16 cellular contexts compared by ENCODE assay signal in genomic region chr6:142361765-142362540, GRCh38.
DNase-seq lines count a peak whose midpoint lies in the region; ATAC-seq, FAIRE-seq and TF ChIP-seq lines count a peak whose summit lies in the region.
"Had no signal": no experiment of that assay in that cellular context is flagged by ENCODE, and none has a peak within 500 bp of the region (broad histone marks: within the 10 kb centered on the region; RNA-seq: fewer than 3 reads in every experiment).

No MANE protein-coding gene starts in this region.

- no peaks in the 10 kb centered on the region for H3K36me3 ChIP-seq in breast epithelium
- no peaks in the 10 kb centered on the region for H3K36me3 ChIP-seq in keratinocyte (ENCODE audit: control insufficient read depth in 2 of 2, extremely low read depth in 1 of 2, insufficient read depth in 2 of 2, low read length in 2 of 2)
- H3K36me3 ChIP-seq: lower lobe of right lung, neutrophil, transverse colon had no signal

- no peaks in the 10 kb centered on the region for H3K9me3 ChIP-seq in breast epithelium
- no peaks in the 10 kb centered on the region for H3K9me3 ChIP-seq in keratinocyte (ENCODE audit: control insufficient read depth, low read depth, low read length)
- H3K9me3 ChIP-seq: lower lobe of right lung, neutrophil, transverse colon had no signal

- no peaks in the 10 kb centered on the region for H3K36me3 Mint-ChIP-seq in MCF 10A (ENCODE audit: insufficient read depth, unreplicated experiment)

- H3K79me2 ChIP-seq in keratinocyte (ENCODE audit: control insufficient read depth, insufficient read depth, low read length) = no peaks in the 10 kb centered on the region

- no peak overlapping the region for H3K27ac ChIP-seq in breast epithelium
- H3K27ac ChIP-seq in keratinocyte (ENCODE audit: control insufficient read depth, insufficient read depth, low read length) = no peak overlapping the region
- H3K27ac ChIP-seq: lower lobe of right lung, neutrophil, transverse colon had no signal

- H3K27me3 ChIP-seq in breast epithelium (no peaks in the 10 kb centered on the region), keratinocyte (ENCODE audit: control insufficient read depth, extremely low read depth, insufficient read depth, low read length) (no peaks in the 10 kb centered on the region)
- H3K27me3 ChIP-seq: neutrophil, transverse colon had no signal

- H2AFZ ChIP-seq in keratinocyte (ENCODE audit: control insufficient read depth, low read length) = no peak overlapping the region

- no peak for TF ChIP-seq POLR2A in breast epithelium (IDR thresholded peaks at IDR 0.05)

- ATAC-seq in GM21360 (IDR thresholded peaks at IDR 0.05; ENCODE audit: unreplicated experiment) = no peak
- ATAC-seq: lower lobe of right lung had no signal

- no peaks in the 10 kb centered on the region for H3K9me3 Mint-ChIP-seq in MCF 10A (ENCODE audit: unreplicated experiment)

- DNase-seq in MCF 10A (ENCODE audit: unreplicated experiment) (peak; percentile 69), breast epithelium (ENCODE audit: low spot score in 2 of 2) (no peak), cardiac fibroblast (ENCODE audit: low read depth in 2 of 2) (peak; percentile 86 to 88), keratinocyte (ENCODE audit: low read depth, low spot score) (no peak), SIG-M5 treated with dmso at 0.1 percent for 504 hours (lab: John Stamatoyannopoulos, UW; ENCODE audit: unreplicated experiment) (no peak), NCI-H524 treated with DMSO at 0.1 percent for 48 hours (lab: John Stamatoyannopoulos, UW) (no peak)
- DNase-seq in activated CD4-positive, alpha-beta T cell treated with anti-CD3 and anti-CD28 coated beads for 48 hours = no peak
- DNase-seq: lower lobe of right lung; NCI-H1417 treated with DMSO at 0.1 percent for 48 hours; NCI-H748 treated with DMSO at 0.1 percent for 48 hours; SHP77 treated with DMSO at 0.1 percent for 48 hours; stimulated activated CD8-positive, alpha-beta memory T cell treated with anti-CD3 and anti-CD28 coated beads, Interleukin-4, amount 100 ng/mL, for 48 hours; transverse colon had no signal

- H3K4me3 ChIP-seq in breast epithelium = no peak overlapping the region
- H3K4me3 ChIP-seq in cardiac fibroblast (replicated peaks in 1 of 2; ENCODE audit: low read depth in 2 of 2, low read length in 2 of 2) = no peak overlapping the region
- H3K4me3 ChIP-seq in keratinocyte (ENCODE audit: control insufficient read depth in 2 of 3, extremely low read depth in 1 of 3, insufficient read depth in 2 of 3, low read depth in 1 of 3, low read length in 3 of 3) = no peak overlapping the region
- H3K4me3 ChIP-seq: lower lobe of right lung, transverse colon had no signal

- H3K27ac Mint-ChIP-seq in MCF 10A (ENCODE audit: low read depth, unreplicated experiment) = no peak overlapping the region

- dilution Hi-C loops in keratinocyte (cut with MboI; ENCODE audit: extremely low pct_ligation_motif_present, low sequenced_read_pairs) = no loop called here

- FAIRE-seq in keratinocyte (lab: Jason Lieb, UNC) = peak; percentile 48
- FAIRE-seq: colon had no signal

- no peaks in the 10 kb centered on the region for H4K20me1 ChIP-seq in keratinocyte (ENCODE audit: control insufficient read depth, extremely low read depth, insufficient read depth, low read length)

- H3K9ac ChIP-seq in keratinocyte (ENCODE audit: control insufficient read depth, extremely low read depth, insufficient read depth, low read length) = no peak overlapping the region

- CTCF ChIA-PET in MCF 10A (lab: Yijun Ruan, JAX) = interaction anchor here (0.7 to 1.7 kb wide), 5 partner anchors 8 to 184 kb away, joined by 3 to 7 read pairs (median 3); no protein-coding TSS in a partner anchor

- H3K27me3 Mint-ChIP-seq in MCF 10A (ENCODE audit: insufficient read depth, unreplicated experiment) = no peaks in the 10 kb centered on the region

- no peaks in the 10 kb centered on the region for H3K9me1 ChIP-seq in keratinocyte (ENCODE audit: control insufficient read depth, extremely low read depth, insufficient read depth, low read length)

- no peaks in the 10 kb centered on the region for H3K4me1 ChIP-seq in breast epithelium
- peaks cover 4% of the 10 kb centered on the region for H3K4me1 ChIP-seq in keratinocyte (ENCODE audit: control insufficient read depth, extremely low read depth, insufficient read depth, low read length)
- H3K4me1 ChIP-seq: lower lobe of right lung, transverse colon had no signal

- H3K4me3 Mint-ChIP-seq in MCF 10A (ENCODE audit: unreplicated experiment) = no peak overlapping the region

- POLR2A ChIA-PET in MCF 10A (lab: Yijun Ruan, JAX) = interaction anchor here (0.5 to 4.1 kb wide), 7 partner anchors 10 to 213 kb away, joined by 3 to 38 read pairs (median 4); partner anchors contain the start of gene ADGRG6

- H3K4me1 Mint-ChIP-seq in MCF 10A (ENCODE audit: insufficient read depth, unreplicated experiment) = peaks cover 28% of the 10 kb centered on the region

- no TSS peak for BruUV-seq in MCF 10A (replicated peaks; lab: Mats Ljungman, UMichigan)

- H3K4me2 ChIP-seq in keratinocyte (ENCODE audit: control insufficient read depth, extremely low read depth, insufficient read depth, low read depth, low read length) = no peak overlapping the region

- intact Hi-C loops in MCF 10A (cut with micrococcal nuclease) = no loop called here
- intact Hi-C loops in breast epithelium (cut with DNase I; ENCODE audit: low total_unique reads) = no loop called here

- no peak for TF ChIP-seq CTCF in MCF 10A (IDR thresholded peaks at IDR 0.05; ENCODE audit: unreplicated experiment)
- no peak for TF ChIP-seq CTCF in breast epithelium (IDR thresholded peaks at IDR 0.05)
- no peak for TF ChIP-seq CTCF in cardiac fibroblast (IDR thresholded peaks at IDR 0.05; ENCODE audit: low read depth, low read length)
- no peak for TF ChIP-seq CTCF in keratinocyte (optimal IDR thresholded peaks at IDR 0.05 in 1 of 3, IDR thresholded peaks at IDR 0.05 in 1 of 3, conservative IDR thresholded peaks at IDR 0.05 in 1 of 3; ENCODE audit: extremely low read depth in 1 of 3, insufficient read depth in 2 of 3, low read length in 3 of 3)

Comparison
In these comparisons a context has a peak if more than half of its experiments do, and no peak if none do; other contexts are left out.
1. DNase-seq: peak in MCF 10A (single experiment) and cardiac fibroblast (2 of 2); none in breast epithelium (0 of 2), keratinocyte (single experiment), activated CD4-positive, alpha-beta T cell treated with anti-CD3 and anti-CD28 coated beads for 48 hours (single experiment), SIG-M5 treated with dmso at 0.1 percent for 504 hours (single experiment) and NCI-H524 treated with DMSO at 0.1 percent for 48 hours (single experiment).